In the genomic region with DNA sequence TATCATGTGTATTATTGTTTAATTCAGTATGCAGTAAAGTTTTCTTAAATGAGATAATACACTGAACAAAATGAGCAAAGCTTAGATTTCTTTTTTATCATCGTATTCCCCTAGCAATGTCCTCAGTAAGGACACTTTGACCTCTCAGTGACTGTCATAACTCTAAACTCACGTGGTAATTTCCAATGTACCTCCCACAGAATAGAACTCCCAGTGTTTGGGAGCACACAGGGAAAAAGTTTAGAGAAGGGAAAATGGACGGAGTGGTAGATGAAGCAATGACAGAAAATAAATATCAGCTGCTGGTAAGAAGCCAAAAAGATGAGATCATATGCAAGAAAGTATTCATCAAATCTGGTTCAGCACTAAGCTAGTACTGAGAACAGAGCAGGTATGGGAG, we compare ENCODE assay signal across 2 cellular contexts.
A peak's percentile ranks its signal among the peaks of the same experiment; 100 is the strongest.
TF ChIP-seq lines count a peak whose summit lies in the region.

No MANE protein-coding gene starts in this region.

TF ChIP-seq in liver, 16 proteins besides CTCF, POLR2A, EP300 and RAD21 (continued from another document):
- TF ChIP-seq FOXA1 (IDR thresholded peaks at IDR 0.05) (no peak), RXRA (IDR thresholded peaks at IDR 0.05) (peak in 1 of 2 donors; percentile 29), NR2F2 (IDR thresholded peaks at IDR 0.05) (no peak), GABPA (IDR thresholded peaks at IDR 0.05 in 1 of 2, conservative IDR thresholded peaks at IDR 0.05 in 1 of 2) (no peak), SP1 (IDR thresholded peaks at IDR 0.05) (no peak), YY1 (IDR thresholded peaks at IDR 0.05) (peak; percentile 36)
- TF ChIP-seq, protein P1, sequence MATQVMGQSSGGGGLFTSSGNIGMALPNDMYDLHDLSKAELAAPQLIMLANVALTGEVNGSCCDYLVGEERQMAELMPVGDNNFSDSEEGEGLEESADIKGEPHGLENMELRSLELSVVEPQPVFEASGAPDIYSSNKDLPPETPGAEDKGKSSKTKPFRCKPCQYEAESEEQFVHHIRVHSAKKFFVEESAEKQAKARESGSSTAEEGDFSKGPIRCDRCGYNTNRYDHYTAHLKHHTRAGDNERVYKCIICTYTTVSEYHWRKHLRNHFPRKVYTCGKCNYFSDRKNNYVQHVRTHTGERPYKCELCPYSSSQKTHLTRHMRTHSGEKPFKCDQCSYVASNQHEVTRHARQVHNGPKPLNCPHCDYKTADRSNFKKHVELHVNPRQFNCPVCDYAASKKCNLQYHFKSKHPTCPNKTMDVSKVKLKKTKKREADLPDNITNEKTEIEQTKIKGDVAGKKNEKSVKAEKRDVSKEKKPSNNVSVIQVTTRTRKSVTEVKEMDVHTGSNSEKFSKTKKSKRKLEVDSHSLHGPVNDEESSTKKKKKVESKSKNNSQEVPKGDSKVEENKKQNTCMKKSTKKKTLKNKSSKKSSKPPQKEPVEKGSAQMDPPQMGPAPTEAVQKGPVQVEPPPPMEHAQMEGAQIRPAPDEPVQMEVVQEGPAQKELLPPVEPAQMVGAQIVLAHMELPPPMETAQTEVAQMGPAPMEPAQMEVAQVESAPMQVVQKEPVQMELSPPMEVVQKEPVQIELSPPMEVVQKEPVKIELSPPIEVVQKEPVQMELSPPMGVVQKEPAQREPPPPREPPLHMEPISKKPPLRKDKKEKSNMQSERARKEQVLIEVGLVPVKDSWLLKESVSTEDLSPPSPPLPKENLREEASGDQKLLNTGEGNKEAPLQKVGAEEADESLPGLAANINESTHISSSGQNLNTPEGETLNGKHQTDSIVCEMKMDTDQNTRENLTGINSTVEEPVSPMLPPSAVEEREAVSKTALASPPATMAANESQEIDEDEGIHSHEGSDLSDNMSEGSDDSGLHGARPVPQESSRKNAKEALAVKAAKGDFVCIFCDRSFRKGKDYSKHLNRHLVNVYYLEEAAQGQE (IDR thresholded peaks at IDR 0.05) = no peak

TF ChIP-seq in HepG2, 621 proteins besides CTCF, POLR2A, EP300 and RAD21 (continued from another document):
- TF ChIP-seq EHMT2 (IDR thresholded peaks at IDR 0.05; ENCODE audit: borderline replicate concordance, low read depth, low read length) (no peak), POLR2AphosphoS5 (IDR thresholded peaks at IDR 0.05; ENCODE audit: low read depth, low read length) (no peak), CBFB (CRISPR knock-in tag; IDR thresholded peaks at IDR 0.05) (no peak), TAF1 (CRISPR knock-in tag; IDR thresholded peaks at IDR 0.05) (no peak), PHF8 (CRISPR knock-in tag; IDR thresholded peaks at IDR 0.05) (no peak), SMC3 (IDR thresholded peaks at IDR 0.05; ENCODE audit: low read length) (no peak), FOXK2 (IDR thresholded peaks at IDR 0.05) (no peak), IRF2 (CRISPR knock-in tag; IDR thresholded peaks at IDR 0.05) (no peak), LCORL (IDR thresholded peaks at IDR 0.05) (no peak), LCORL (CRISPR knock-in tag; IDR thresholded peaks at IDR 0.05) (no peak), SP1 (IDR thresholded peaks at IDR 0.05) (no peak), SP1 (CRISPR knock-in tag; IDR thresholded peaks at IDR 0.05) (no peak), ELF4 (CRISPR knock-in tag; IDR thresholded peaks at IDR 0.05; ENCODE audit: borderline replicate concordance) (no peak)
- TF ChIP-seq, protein P2, sequence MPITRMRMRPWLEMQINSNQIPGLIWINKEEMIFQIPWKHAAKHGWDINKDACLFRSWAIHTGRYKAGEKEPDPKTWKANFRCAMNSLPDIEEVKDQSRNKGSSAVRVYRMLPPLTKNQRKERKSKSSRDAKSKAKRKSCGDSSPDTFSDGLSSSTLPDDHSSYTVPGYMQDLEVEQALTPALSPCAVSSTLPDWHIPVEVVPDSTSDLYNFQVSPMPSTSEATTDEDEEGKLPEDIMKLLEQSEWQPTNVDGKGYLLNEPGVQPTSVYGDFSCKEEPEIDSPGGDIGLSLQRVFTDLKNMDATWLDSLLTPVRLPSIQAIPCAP (CRISPR knock-in tag; IDR thresholded peaks at IDR 0.05; ENCODE audit: low read depth) = no peak
- TF ChIP-seq, protein P3, sequence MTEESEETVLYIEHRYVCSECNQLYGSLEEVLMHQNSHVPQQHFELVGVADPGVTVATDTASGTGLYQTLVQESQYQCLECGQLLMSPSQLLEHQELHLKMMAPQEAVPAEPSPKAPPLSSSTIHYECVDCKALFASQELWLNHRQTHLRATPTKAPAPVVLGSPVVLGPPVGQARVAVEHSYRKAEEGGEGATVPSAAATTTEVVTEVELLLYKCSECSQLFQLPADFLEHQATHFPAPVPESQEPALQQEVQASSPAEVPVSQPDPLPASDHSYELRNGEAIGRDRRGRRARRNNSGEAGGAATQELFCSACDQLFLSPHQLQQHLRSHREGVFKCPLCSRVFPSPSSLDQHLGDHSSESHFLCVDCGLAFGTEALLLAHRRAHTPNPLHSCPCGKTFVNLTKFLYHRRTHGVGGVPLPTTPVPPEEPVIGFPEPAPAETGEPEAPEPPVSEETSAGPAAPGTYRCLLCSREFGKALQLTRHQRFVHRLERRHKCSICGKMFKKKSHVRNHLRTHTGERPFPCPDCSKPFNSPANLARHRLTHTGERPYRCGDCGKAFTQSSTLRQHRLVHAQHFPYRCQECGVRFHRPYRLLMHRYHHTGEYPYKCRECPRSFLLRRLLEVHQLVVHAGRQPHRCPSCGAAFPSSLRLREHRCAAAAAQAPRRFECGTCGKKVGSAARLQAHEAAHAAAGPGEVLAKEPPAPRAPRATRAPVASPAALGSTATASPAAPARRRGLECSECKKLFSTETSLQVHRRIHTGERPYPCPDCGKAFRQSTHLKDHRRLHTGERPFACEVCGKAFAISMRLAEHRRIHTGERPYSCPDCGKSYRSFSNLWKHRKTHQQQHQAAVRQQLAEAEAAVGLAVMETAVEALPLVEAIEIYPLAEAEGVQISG (CRISPR knock-in tag; IDR thresholded peaks at IDR 0.05) = no peak
- TF ChIP-seq, protein P4, sequence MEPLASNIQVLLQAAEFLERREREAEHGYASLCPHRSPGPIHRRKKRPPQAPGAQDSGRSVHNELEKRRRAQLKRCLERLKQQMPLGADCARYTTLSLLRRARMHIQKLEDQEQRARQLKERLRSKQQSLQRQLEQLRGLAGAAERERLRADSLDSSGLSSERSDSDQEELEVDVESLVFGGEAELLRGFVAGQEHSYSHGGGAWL (CRISPR knock-in tag; IDR thresholded peaks at IDR 0.05) = no peak
- TF ChIP-seq, protein P5, sequence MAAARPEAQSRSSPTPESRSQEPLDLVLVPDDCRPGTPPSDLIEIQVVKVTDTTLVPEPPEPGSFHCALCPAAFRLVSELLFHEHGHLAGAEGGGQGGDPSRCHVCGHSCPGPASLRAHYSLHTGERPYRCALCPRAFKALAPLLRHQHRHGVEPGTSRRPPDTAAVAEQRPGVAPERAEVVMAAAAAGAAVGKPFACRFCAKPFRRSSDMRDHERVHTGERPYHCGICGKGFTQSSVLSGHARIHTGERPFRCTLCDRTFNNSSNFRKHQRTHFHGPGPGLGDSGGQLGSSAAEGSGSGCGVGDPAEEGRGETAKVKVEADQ (CRISPR knock-in tag; IDR thresholded peaks at IDR 0.05; ENCODE audit: borderline replicate concordance) = no peak
- TF ChIP-seq, protein P6, sequence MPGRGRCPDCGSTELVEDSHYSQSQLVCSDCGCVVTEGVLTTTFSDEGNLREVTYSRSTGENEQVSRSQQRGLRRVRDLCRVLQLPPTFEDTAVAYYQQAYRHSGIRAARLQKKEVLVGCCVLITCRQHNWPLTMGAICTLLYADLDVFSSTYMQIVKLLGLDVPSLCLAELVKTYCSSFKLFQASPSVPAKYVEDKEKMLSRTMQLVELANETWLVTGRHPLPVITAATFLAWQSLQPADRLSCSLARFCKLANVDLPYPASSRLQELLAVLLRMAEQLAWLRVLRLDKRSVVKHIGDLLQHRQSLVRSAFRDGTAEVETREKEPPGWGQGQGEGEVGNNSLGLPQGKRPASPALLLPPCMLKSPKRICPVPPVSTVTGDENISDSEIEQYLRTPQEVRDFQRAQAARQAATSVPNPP (CRISPR knock-in tag; IDR thresholded peaks at IDR 0.05) = no peak
- TF ChIP-seq, protein P7, sequence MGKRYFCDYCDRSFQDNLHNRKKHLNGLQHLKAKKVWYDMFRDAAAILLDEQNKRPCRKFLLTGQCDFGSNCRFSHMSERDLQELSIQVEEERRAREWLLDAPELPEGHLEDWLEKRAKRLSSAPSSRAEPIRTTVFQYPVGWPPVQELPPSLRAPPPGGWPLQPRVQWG (CRISPR knock-in tag; IDR thresholded peaks at IDR 0.05; ENCODE audit: borderline replicate concordance, low read depth) = no peak
- TF ChIP-seq, protein P8, sequence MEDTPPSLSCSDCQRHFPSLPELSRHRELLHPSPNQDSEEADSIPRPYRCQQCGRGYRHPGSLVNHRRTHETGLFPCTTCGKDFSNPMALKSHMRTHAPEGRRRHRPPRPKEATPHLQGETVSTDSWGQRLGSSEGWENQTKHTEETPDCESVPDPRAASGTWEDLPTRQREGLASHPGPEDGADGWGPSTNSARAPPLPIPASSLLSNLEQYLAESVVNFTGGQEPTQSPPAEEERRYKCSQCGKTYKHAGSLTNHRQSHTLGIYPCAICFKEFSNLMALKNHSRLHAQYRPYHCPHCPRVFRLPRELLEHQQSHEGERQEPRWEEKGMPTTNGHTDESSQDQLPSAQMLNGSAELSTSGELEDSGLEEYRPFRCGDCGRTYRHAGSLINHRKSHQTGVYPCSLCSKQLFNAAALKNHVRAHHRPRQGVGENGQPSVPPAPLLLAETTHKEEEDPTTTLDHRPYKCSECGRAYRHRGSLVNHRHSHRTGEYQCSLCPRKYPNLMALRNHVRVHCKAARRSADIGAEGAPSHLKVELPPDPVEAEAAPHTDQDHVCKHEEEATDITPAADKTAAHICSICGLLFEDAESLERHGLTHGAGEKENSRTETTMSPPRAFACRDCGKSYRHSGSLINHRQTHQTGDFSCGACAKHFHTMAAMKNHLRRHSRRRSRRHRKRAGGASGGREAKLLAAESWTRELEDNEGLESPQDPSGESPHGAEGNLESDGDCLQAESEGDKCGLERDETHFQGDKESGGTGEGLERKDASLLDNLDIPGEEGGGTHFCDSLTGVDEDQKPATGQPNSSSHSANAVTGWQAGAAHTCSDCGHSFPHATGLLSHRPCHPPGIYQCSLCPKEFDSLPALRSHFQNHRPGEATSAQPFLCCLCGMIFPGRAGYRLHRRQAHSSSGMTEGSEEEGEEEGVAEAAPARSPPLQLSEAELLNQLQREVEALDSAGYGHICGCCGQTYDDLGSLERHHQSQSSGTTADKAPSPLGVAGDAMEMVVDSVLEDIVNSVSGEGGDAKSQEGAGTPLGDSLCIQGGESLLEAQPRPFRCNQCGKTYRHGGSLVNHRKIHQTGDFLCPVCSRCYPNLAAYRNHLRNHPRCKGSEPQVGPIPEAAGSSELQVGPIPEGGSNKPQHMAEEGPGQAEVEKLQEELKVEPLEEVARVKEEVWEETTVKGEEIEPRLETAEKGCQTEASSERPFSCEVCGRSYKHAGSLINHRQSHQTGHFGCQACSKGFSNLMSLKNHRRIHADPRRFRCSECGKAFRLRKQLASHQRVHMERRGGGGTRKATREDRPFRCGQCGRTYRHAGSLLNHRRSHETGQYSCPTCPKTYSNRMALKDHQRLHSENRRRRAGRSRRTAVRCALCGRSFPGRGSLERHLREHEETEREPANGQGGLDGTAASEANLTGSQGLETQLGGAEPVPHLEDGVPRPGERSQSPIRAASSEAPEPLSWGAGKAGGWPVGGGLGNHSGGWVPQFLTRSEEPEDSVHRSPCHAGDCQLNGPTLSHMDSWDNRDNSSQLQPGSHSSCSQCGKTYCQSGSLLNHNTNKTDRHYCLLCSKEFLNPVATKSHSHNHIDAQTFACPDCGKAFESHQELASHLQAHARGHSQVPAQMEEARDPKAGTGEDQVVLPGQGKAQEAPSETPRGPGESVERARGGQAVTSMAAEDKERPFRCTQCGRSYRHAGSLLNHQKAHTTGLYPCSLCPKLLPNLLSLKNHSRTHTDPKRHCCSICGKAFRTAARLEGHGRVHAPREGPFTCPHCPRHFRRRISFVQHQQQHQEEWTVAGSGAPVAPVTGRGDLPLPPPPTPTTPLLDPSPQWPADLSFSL (CRISPR knock-in tag; IDR thresholded peaks at IDR 0.05) = no peak
